In the genomic region with DNA sequence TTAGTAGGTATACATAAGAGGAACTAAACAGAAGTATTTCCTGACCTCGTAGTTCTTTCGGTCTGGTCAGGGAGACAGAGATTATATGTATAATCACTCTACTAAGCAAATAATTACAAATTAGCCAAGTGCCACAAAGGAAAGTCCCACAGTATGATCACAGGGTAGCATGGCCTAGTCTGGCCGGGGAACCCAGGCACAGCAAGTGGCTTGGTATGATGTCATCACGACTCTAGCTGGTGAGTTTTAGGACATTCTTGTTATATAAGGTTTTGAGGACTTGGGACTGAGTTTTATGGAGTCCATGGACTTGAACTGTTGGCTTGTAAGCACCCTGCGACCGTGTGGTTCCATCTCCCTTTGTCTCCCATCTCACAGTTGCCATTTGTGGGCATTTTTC, we compare ENCODE assay signal across 21 cellular contexts.
"Had no signal": no experiment of that assay in that cellular context is flagged by ENCODE, and none has a peak within 500 bp of the region (broad histone marks: within the 10 kb centered on the region; RNA-seq: fewer than 3 reads in every experiment).

No MANE protein-coding gene starts in this region.

- H3K36me3 ChIP-seq: esophagus muscularis mucosa, gastroesophageal sphincter, heart right ventricle, left lung, lower lobe of right lung had no signal

- H3K27ac ChIP-seq: coronary artery, dorsolateral prefrontal cortex, esophagus muscularis mucosa, foreskin keratinocyte, gastroesophageal sphincter, heart right ventricle, left lung, lower lobe of right lung had no signal

- FAIRE-seq: colon, endothelial cell of umbilical vein, frontal cortex, islet of Langerhans, keratinocyte had no signal

- H3K27me3 ChIP-seq: foreskin keratinocyte, left lung had no signal

- H3K4me3 ChIP-seq: coronary artery, dorsolateral prefrontal cortex, esophagus muscularis mucosa, gastroesophageal sphincter, heart right ventricle, left lung, lower lobe of right lung had no signal

- H3K9me3 ChIP-seq: esophagus muscularis mucosa, gastroesophageal sphincter, left lung, lower lobe of right lung had no signal

- ATAC-seq: foreskin keratinocyte, gastroesophageal sphincter, heart right ventricle, left cardiac atrium, left lung, left ventricle myocardium superior, lower lobe of right lung had no signal

- H3K4me1 ChIP-seq: foreskin keratinocyte, gastroesophageal sphincter, heart right ventricle, left lung, lower lobe of right lung had no signal

- DNase-seq: dermis blood vessel endothelial cell; dorsolateral prefrontal cortex; effector CD4-positive, alpha-beta T cell; effector memory CD4-positive, alpha-beta T cell; foreskin keratinocyte; hippocampal formation; left lung; lower lobe of right lung; mesenchymal stem cell; midbrain had no signal
